Comparison of ENCODE assay signal across 1 cellular context in genomic region chr10:73376679-73377078, GRCh38.
TF ChIP-seq lines count a peak whose summit lies in the region.

No MANE protein-coding gene starts in this region.

TF ChIP-seq in WTC11, 78 proteins besides CTCF, POLR2A, EP300 and RAD21 (continued from another document):
- no peak for TF ChIP-seq ATF6 (CRISPR knock-in tag; IDR thresholded peaks at IDR 0.05)
- TF ChIP-seq AR (CRISPR knock-in tag; IDR thresholded peaks at IDR 0.05), result no peak
- TF ChIP-seq NR3C1 (CRISPR knock-in tag; conservative IDR thresholded peaks at IDR 0.05; ENCODE audit: low read depth), result no peak
- no peak for TF ChIP-seq FOXP1 (CRISPR knock-in tag; IDR thresholded peaks at IDR 0.05; ENCODE audit: borderline replicate concordance)
- TF ChIP-seq OVOL2 (CRISPR knock-in tag; IDR thresholded peaks at IDR 0.05; ENCODE audit: borderline replicate concordance), result no peak
- TF ChIP-seq ZNF532 (CRISPR knock-in tag; IDR thresholded peaks at IDR 0.05; ENCODE audit: borderline replicate concordance), result no peak
- no peak for TF ChIP-seq ZNF416 (CRISPR knock-in tag; IDR thresholded peaks at IDR 0.05)
